In the genomic region with DNA sequence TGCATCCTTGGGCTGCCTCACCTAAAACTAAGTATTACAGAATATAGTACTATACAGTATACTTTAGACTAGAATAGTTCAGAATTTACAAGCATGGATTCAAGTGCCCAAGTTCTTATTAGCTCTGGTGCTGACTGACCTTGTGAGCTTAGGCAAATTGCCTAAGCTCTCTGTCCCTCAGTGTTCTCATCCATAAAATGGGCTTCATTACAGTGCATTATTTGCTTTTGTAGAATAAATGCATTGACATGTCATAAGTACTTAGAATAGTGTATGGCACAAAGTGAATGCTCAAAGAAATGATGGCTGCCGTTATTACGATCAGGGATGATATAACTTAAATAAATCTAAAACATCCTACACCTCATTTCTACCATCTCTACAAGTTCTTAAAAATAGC, we compare ENCODE assay signal across 31 cellular contexts.
"Had no signal": no experiment of that assay in that cellular context is flagged by ENCODE, and none has a peak within 500 bp of the region (broad histone marks: within the 10 kb centered on the region; RNA-seq: fewer than 3 reads in every experiment).

No MANE protein-coding gene starts in this region.

- DNase-seq: activated CD4-positive, alpha-beta memory T cell treated with anti-CD3 and anti-CD28 coated beads for 36 hours; activated CD4-positive, alpha-beta T cell treated with anti-CD3 and anti-CD28 coated beads for 36 hours; activated CD4-positive, alpha-beta T cell treated with anti-CD3 and anti-CD28 coated beads, Interleukin-2, amount 10 ng/mL, durations not matched to agents 24 days and 14 days; activated CD4-positive, CD25-positive, alpha-beta regulatory T cell; activated CD4-positive, CD25-positive, alpha-beta regulatory T cell treated with anti-CD3 and anti-CD28 coated beads, Interleukin-2, amount 50 U/mL, for 72 hours; activated CD8-positive, alpha-beta memory T cell treated with anti-CD3 and anti-CD28 coated beads, Interleukin-2, amount 10 ng/mL, durations not matched to agents 7 days and 5 days; activated CD8-positive, alpha-beta memory T cell treated with anti-CD3 and anti-CD28 coated beads, Interleukin-2, amount 50 U/mL, for 4 hours; activated CD8-positive, alpha-beta T cell treated with anti-CD3 and anti-CD28 coated beads, Interleukin-2, amount 10 ng/mL, durations not matched to agents 7 days and 5 days; activated effector memory CD4-positive, alpha-beta T cell treated with anti-CD3 and anti-CD28 coated beads, Interleukin-2, amount 50 U/mL, for 16 hours; activated naive CD4-positive, alpha-beta T cell treated with anti-CD3 and anti-CD28 coated beads for 36 hours; activated naive CD8-positive, alpha-beta T cell treated with anti-CD3 and anti-CD28 coated beads for 36 hours; activated T-cell treated with anti-CD3 and anti-CD28 coated beads, Interleukin-2, amount 50 U/mL, for 1 hour; activated T-cell treated with anti-CD3 and anti-CD28 coated beads, Interleukin-2, amount 50 U/mL, for 48 hours; central memory CD4-positive, alpha-beta T cell; cerebellar nuclear complex; colonic mucosa; effector CD8-positive, alpha-beta T cell; esophagus squamous epithelium; foreskin melanocyte; heart right ventricle; T-helper 2 cell had no signal

- H3K27ac Mint-ChIP-seq: activated CD4-positive, alpha-beta memory T cell treated with anti-CD3 and anti-CD28 coated beads for 36 hours; activated CD4-positive, alpha-beta T cell treated with anti-CD3 and anti-CD28 coated beads for 36 hours; activated CD4-positive, alpha-beta T cell treated with anti-CD3 and anti-CD28 coated beads, Interleukin-2, amount 10 ng/mL, durations not matched to agents 24 days and 14 days; activated CD8-positive, alpha-beta memory T cell treated with anti-CD3 and anti-CD28 coated beads, Interleukin-2, amount 10 ng/mL, durations not matched to agents 7 days and 5 days; activated CD8-positive, alpha-beta T cell treated with anti-CD3 and anti-CD28 coated beads, Interleukin-2, amount 10 ng/mL, durations not matched to agents 7 days and 5 days; activated naive CD4-positive, alpha-beta T cell treated with anti-CD3 and anti-CD28 coated beads for 36 hours; activated naive CD8-positive, alpha-beta T cell treated with anti-CD3 and anti-CD28 coated beads for 36 hours; activated T-helper 1 cell treated with anti-CD3 and anti-CD28 coated beads, Interleukin-12 subunit alpha, Interleukin-12 subunit beta, Interleukin-2, Interleukin-4 antibody, amounts not matched to agents 30 ng/mL and 10 ng/mL and 1 ng/mL, durations not matched to agents 14 hours and 24 hours and 36 hours; activated T-helper 2 cell treated with anti-CD3 and anti-CD28 coated beads, Interferon-gamma antibody, Interleukin-2, Interleukin-4, amounts not matched to agents 10 μg/mL and 5 μg/mL and 100 μg/mL, durations not matched to agents 14 hours and 24 hours and 36 hours; brain had no signal

- H3K4me3 ChIP-seq: ascending aorta, breast epithelium, cardiac muscle cell, colonic mucosa, esophagus squamous epithelium, gastroesophageal sphincter, heart right ventricle had no signal

- FAIRE-seq: endometrium, endothelial cell of umbilical vein had no signal

- H3K27ac ChIP-seq: ascending aorta, breast epithelium, cardiac muscle cell, colonic mucosa, epithelial cell of prostate, esophagus squamous epithelium, gastroesophageal sphincter, heart right ventricle had no signal

- H3K36me3 Mint-ChIP-seq: brain had no signal

- H3K36me3 ChIP-seq: ascending aorta, breast epithelium, cardiac muscle cell, colonic mucosa, esophagus squamous epithelium, gastroesophageal sphincter, heart right ventricle had no signal

- ATAC-seq: activated CD4-positive, alpha-beta T cell treated with anti-CD3 and anti-CD28 coated beads for 36 hours; activated CD8-positive, alpha-beta memory T cell treated with anti-CD3 and anti-CD28 coated beads, Interleukin-2, amount 10 ng/mL, durations not matched to agents 7 days and 5 days; activated CD8-positive, alpha-beta T cell treated with anti-CD3 and anti-CD28 coated beads, Interleukin-2, amount 10 ng/mL, durations not matched to agents 7 days and 5 days; gastroesophageal sphincter; heart right ventricle had no signal

- H3K9me3 Mint-ChIP-seq: activated CD4-positive, alpha-beta memory T cell treated with anti-CD3 and anti-CD28 coated beads for 36 hours; activated CD4-positive, alpha-beta T cell treated with anti-CD3 and anti-CD28 coated beads, Interleukin-2, amount 10 ng/mL, durations not matched to agents 24 days and 14 days; activated naive CD4-positive, alpha-beta T cell treated with anti-CD3 and anti-CD28 coated beads for 36 hours; activated naive CD8-positive, alpha-beta T cell treated with anti-CD3 and anti-CD28 coated beads for 36 hours; activated T-helper 1 cell treated with anti-CD3 and anti-CD28 coated beads, Interleukin-12 subunit alpha, Interleukin-12 subunit beta, Interleukin-2, Interleukin-4 antibody, amounts not matched to agents 30 ng/mL and 10 ng/mL and 1 ng/mL, durations not matched to agents 14 hours and 24 hours and 36 hours; activated T-helper 2 cell treated with anti-CD3 and anti-CD28 coated beads, Interferon-gamma antibody, Interleukin-2, Interleukin-4, amounts not matched to agents 10 μg/mL and 5 μg/mL and 100 μg/mL, durations not matched to agents 14 hours and 24 hours and 36 hours had no signal

- H3K27me3 Mint-ChIP-seq: activated CD4-positive, alpha-beta memory T cell treated with anti-CD3 and anti-CD28 coated beads for 36 hours; activated CD4-positive, alpha-beta T cell treated with anti-CD3 and anti-CD28 coated beads for 36 hours; activated naive CD8-positive, alpha-beta T cell treated with anti-CD3 and anti-CD28 coated beads for 36 hours; brain had no signal

- H3K9me3 ChIP-seq: ascending aorta, breast epithelium, colonic mucosa, esophagus squamous epithelium, gastroesophageal sphincter, heart right ventricle had no signal

- H3K4me3 Mint-ChIP-seq: activated CD4-positive, alpha-beta memory T cell treated with anti-CD3 and anti-CD28 coated beads for 36 hours; activated CD4-positive, alpha-beta T cell treated with anti-CD3 and anti-CD28 coated beads for 36 hours; activated CD4-positive, alpha-beta T cell treated with anti-CD3 and anti-CD28 coated beads, Interleukin-2, amount 10 ng/mL, durations not matched to agents 24 days and 14 days; activated CD8-positive, alpha-beta memory T cell treated with anti-CD3 and anti-CD28 coated beads, Interleukin-2, amount 10 ng/mL, durations not matched to agents 7 days and 5 days; activated CD8-positive, alpha-beta T cell treated with anti-CD3 and anti-CD28 coated beads, Interleukin-2, amount 10 ng/mL, durations not matched to agents 7 days and 5 days; activated naive CD4-positive, alpha-beta T cell treated with anti-CD3 and anti-CD28 coated beads for 36 hours; activated naive CD8-positive, alpha-beta T cell treated with anti-CD3 and anti-CD28 coated beads for 36 hours; activated T-helper 1 cell treated with anti-CD3 and anti-CD28 coated beads, Interleukin-12 subunit alpha, Interleukin-12 subunit beta, Interleukin-2, Interleukin-4 antibody, amounts not matched to agents 30 ng/mL and 10 ng/mL and 1 ng/mL, durations not matched to agents 14 hours and 24 hours and 36 hours; brain had no signal

- H3K27me3 ChIP-seq: ascending aorta, breast epithelium, cardiac muscle cell, colonic mucosa, esophagus squamous epithelium, gastroesophageal sphincter, heart right ventricle had no signal

- H3K4me1 ChIP-seq: breast epithelium, colonic mucosa had no signal
